In genomic region chr16:3725291-3725690, GRCh38 we compare ENCODE assay signal across 16 cellular contexts.
"Had no signal": no experiment of that assay in that cellular context is flagged by ENCODE, and none has a peak within 500 bp of the region (broad histone marks: within the 10 kb centered on the region; RNA-seq: fewer than 3 reads in every experiment).

No MANE protein-coding gene starts in this region.

- H3K27me3 ChIP-seq: upper lobe of left lung had no signal

- ATAC-seq: activated T-helper 17 cell treated with anti-CD3 and anti-CD28 coated beads, Interleukin-2, amount 50 U/mL, for 72 hours; left lobe of liver; stimulated activated naive CD8-positive, alpha-beta T cell treated with anti-CD3 and anti-CD28 coated beads, Interleukin-15, Interleukin-2, amounts not matched to agents 100 U/mL and 50 U/mL, for 24 hours had no signal

- DNase-seq: activated CD4-positive, alpha-beta T cell treated with anti-CD3 and anti-CD28 coated beads, Interleukin-2, amount 50 U/mL, for 1 hour; activated CD4-positive, CD25-positive, alpha-beta regulatory T cell treated with anti-CD3 and anti-CD28 coated beads, Interleukin-2, amount 50 U/mL, for 72 hours; activated naive CD8-positive, alpha-beta T cell treated with anti-CD3 and anti-CD28 coated beads for 36 hours; activated T-cell treated with anti-CD3 and anti-CD28 coated beads, Interleukin-2, amount 50 U/mL, for 24 hours; cerebellar nuclear complex; cortex of kidney; retina; stimulated activated CD4-positive, alpha-beta T cell treated with anti-CD3 and anti-CD28 coated beads, Interleukin-4, amount 100 ng/mL, for 24 hours; stimulated activated naive CD8-positive, alpha-beta T cell treated with anti-CD3 and anti-CD28 coated beads, Interleukin-15, Interleukin-2, amounts not matched to agents 100 U/mL and 50 U/mL, for 24 hours; SW 1271; upper lobe of left lung had no signal

- H3K27ac ChIP-seq: SK-N-MC, upper lobe of left lung, VCaP had no signal

- H3K4me3 ChIP-seq: lung, SK-N-MC, upper lobe of left lung had no signal

- H3K9me3 ChIP-seq: upper lobe of left lung had no signal

- H3K4me1 ChIP-seq: upper lobe of left lung had no signal
